Comparison of ENCODE assay signal across 9 cellular contexts in genomic region chr11:128686045-128686741, GRCh38. TPM values are rescaled to one million over a fixed set of nuclear protein-coding genes. Genes with fewer than 3 reads are reported as not detected.
DNase-seq lines count a peak whose midpoint lies in the region; ATAC-seq and TF ChIP-seq lines count a peak whose summit lies in the region.
"Had no signal": no experiment of that assay in that cellular context is flagged by ENCODE, and none has a peak within 500 bp of the region (broad histone marks: within the 10 kb centered on the region; RNA-seq: fewer than 3 reads in every experiment).

No MANE protein-coding gene starts in this region.

- peak; percentile 35 for ATAC-seq in Panc1
- peak; percentile 49 for ATAC-seq in stimulated activated memory B cell treated with anti-CD40 and anti-IgM and Interleukin-4, amounts not matched to agents 10 μg/mL and 1 μg/mL and 100 μg/mL, for 72 hours

- H3K4me3 ChIP-seq in Panc1 (ENCODE audit: low read depth in 2 of 2, low read length in 2 of 2) (peak overlapping the region in 1 of 2 experiments; percentile 45; a peak in 2 of 4 replicates), MG63 (no peak overlapping the region), testis (no peak overlapping the region)

- TF ChIP-seq CTCF in Panc1 (IDR thresholded peaks at IDR 0.05) (no peak), glutamatergic neuron (IDR thresholded peaks at IDR 0.05; ENCODE audit: partially characterized antibody, unreplicated experiment) (no peak), testis (IDR thresholded peaks at IDR 0.05) (no peak)

- H3K36me3 ChIP-seq in Panc1 (ENCODE audit: control insufficient read depth, insufficient read depth, low read length) (no peaks in the 10 kb centered on the region), MG63 (no peaks in the 10 kb centered on the region), testis (ENCODE audit: low read depth, missing control alignments) (no peaks in the 10 kb centered on the region)

- DNase-seq in activated CD4-positive, alpha-beta T cell treated with anti-CD3 and anti-CD28 coated beads, Interleukin-2, amount 10 ng/mL, durations not matched to agents 24 days and 14 days: no peak
- DNase-seq in activated CD4-positive, alpha-beta T cell treated with anti-CD3 and anti-CD28 coated beads for 1 hour: no peak
- DNase-seq in Panc1 (ENCODE audit: low read depth, low spot score) (no peak), glutamatergic neuron (peak; percentile 21), NCI-H2107 treated with DMSO at 0.1 percent for 48 hours (lab: John Stamatoyannopoulos, UW; ENCODE audit: unreplicated experiment) (no peak), MG63 (no peak), testis (no peak)
- DNase-seq: AML-193 had no signal

- peaks cover 78% of the 10 kb centered on the region for H3K27me3 Mint-ChIP-seq in activated CD4-positive, alpha-beta T cell treated with anti-CD3 and anti-CD28 coated beads, Interleukin-2, amount 10 ng/mL, durations not matched to agents 24 days and 14 days
- peaks cover 44% of the 10 kb centered on the region for H3K27me3 Mint-ChIP-seq in glutamatergic neuron (ENCODE audit: unreplicated experiment)
- peaks cover 40% of the 10 kb centered on the region for H3K27me3 Mint-ChIP-seq in stimulated activated memory B cell treated with anti-CD40 and anti-IgM and Interleukin-4, amounts not matched to agents 10 μg/mL and 1 μg/mL and 100 μg/mL, for 72 hours

- peak overlapping the region; percentile 77 for H3K4me3 Mint-ChIP-seq in activated CD4-positive, alpha-beta T cell treated with anti-CD3 and anti-CD28 coated beads, Interleukin-2, amount 10 ng/mL, durations not matched to agents 24 days and 14 days
- no peak overlapping the region for H3K4me3 Mint-ChIP-seq in glutamatergic neuron (ENCODE audit: unreplicated experiment)
- H3K4me3 Mint-ChIP-seq in stimulated activated memory B cell treated with anti-CD40 and anti-IgM and Interleukin-4, amounts not matched to agents 10 μg/mL and 1 μg/mL and 100 μg/mL, for 72 hours: peak overlapping the region; percentile 69

- 6 to 11% methylated on average over 27 to 32 of the region's 32 CpGs for WGBS in testis, 2 donors

- peaks cover 44% of the 10 kb centered on the region for H3K27me3 ChIP-seq in Panc1 (ENCODE audit: control insufficient read depth, insufficient read depth, low read length)
- peaks cover 9% of the 10 kb centered on the region for H3K27me3 ChIP-seq in MG63
- H3K27me3 ChIP-seq in testis: no peaks in the 10 kb centered on the region

- H3K27ac ChIP-seq in Panc1 (ENCODE audit: low read length) (no peak overlapping the region), testis (no peak overlapping the region)

- no peaks in the 10 kb centered on the region for H3K9me3 Mint-ChIP-seq in activated CD4-positive, alpha-beta T cell treated with anti-CD3 and anti-CD28 coated beads, Interleukin-2, amount 10 ng/mL, durations not matched to agents 24 days and 14 days
- peaks cover 5% of the 10 kb centered on the region for H3K9me3 Mint-ChIP-seq in glutamatergic neuron (ENCODE audit: unreplicated experiment)
- no peaks in the 10 kb centered on the region for H3K9me3 Mint-ChIP-seq in stimulated activated memory B cell treated with anti-CD40 and anti-IgM and Interleukin-4, amounts not matched to agents 10 μg/mL and 1 μg/mL and 100 μg/mL, for 72 hours

- peak overlapping the region; percentile 60 for H3K27ac Mint-ChIP-seq in activated CD4-positive, alpha-beta T cell treated with anti-CD3 and anti-CD28 coated beads, Interleukin-2, amount 10 ng/mL, durations not matched to agents 24 days and 14 days
- no peak overlapping the region for H3K27ac Mint-ChIP-seq in glutamatergic neuron (ENCODE audit: unreplicated experiment)
- H3K27ac Mint-ChIP-seq in stimulated activated memory B cell treated with anti-CD40 and anti-IgM and Interleukin-4, amounts not matched to agents 10 μg/mL and 1 μg/mL and 100 μg/mL, for 72 hours: peak overlapping the region; percentile 70

- intact Hi-C loops in activated CD4-positive, alpha-beta T cell treated with anti-CD3 and anti-CD28 coated beads, Interleukin-2, amount 10 ng/mL, durations not matched to agents 24 days and 14 days (cut with micrococcal nuclease): no loop called here
- intact Hi-C loops in Panc1 (cut with micrococcal nuclease; ENCODE audit: unreplicated experiment): no loop called here
- intact Hi-C loops in testis (cut with DNase I; ENCODE audit: low total_unique reads): no loop called here

- no peaks in the 10 kb centered on the region for H3K36me3 Mint-ChIP-seq in activated CD4-positive, alpha-beta T cell treated with anti-CD3 and anti-CD28 coated beads, Interleukin-2, amount 10 ng/mL, durations not matched to agents 24 days and 14 days (ENCODE audit: low read depth)
- peaks cover 9% of the 10 kb centered on the region for H3K36me3 Mint-ChIP-seq in glutamatergic neuron (ENCODE audit: unreplicated experiment)
- H3K36me3 Mint-ChIP-seq in stimulated activated memory B cell treated with anti-CD40 and anti-IgM and Interleukin-4, amounts not matched to agents 10 μg/mL and 1 μg/mL and 100 μg/mL, for 72 hours: no peaks in the 10 kb centered on the region

- peaks cover 42% of the 10 kb centered on the region for H3K4me1 Mint-ChIP-seq in activated CD4-positive, alpha-beta T cell treated with anti-CD3 and anti-CD28 coated beads, Interleukin-2, amount 10 ng/mL, durations not matched to agents 24 days and 14 days
- peaks cover 5% of the 10 kb centered on the region for H3K4me1 Mint-ChIP-seq in glutamatergic neuron (ENCODE audit: low read depth, unreplicated experiment)
- H3K4me1 Mint-ChIP-seq in stimulated activated memory B cell treated with anti-CD40 and anti-IgM and Interleukin-4, amounts not matched to agents 10 μg/mL and 1 μg/mL and 100 μg/mL, for 72 hours: peaks cover 33% of the 10 kb centered on the region

- POLR2A ChIA-PET in Panc1 (lab: Charles Lee): interaction anchor here (0.6 kb wide), 1 partner anchor 898 kb away, joined by 4 read pairs; no protein-coding TSS in a partner anchor

- TF ChIP-seq POLR2A in testis (IDR thresholded peaks at IDR 0.05): no peak

- H3K4me1 ChIP-seq in Panc1 (ENCODE audit: control insufficient read depth, insufficient read depth, low read length): peaks cover 11% of the 10 kb centered on the region
- peaks cover 8% of the 10 kb centered on the region for H3K4me1 ChIP-seq in testis

- in situ Hi-C loops in Panc1 (cut with HindIII; ENCODE audit: low pct_unique_long_range_greater_than_20kb, low sequenced_read_pairs): no loop called here

- CTCF ChIA-PET in Panc1 (lab: Charles Lee): interaction anchor here (0.6 to 0.7 kb wide), 2 partner anchors 90 to 94 kb away, joined by 3 read pairs; no protein-coding TSS in a partner anchor

- no peaks in the 10 kb centered on the region for H3K9me3 ChIP-seq in Panc1 (ENCODE audit: control insufficient read depth, insufficient read depth, low read depth, low read length)
- H3K9me3 ChIP-seq in MG63: no peaks in the 10 kb centered on the region
- H3K9me3 ChIP-seq in testis: no peaks in the 10 kb centered on the region

- BruUV-seq in Panc1 (replicated peaks; lab: Mats Ljungman, UMichigan): no TSS peak

RNA-seq across cellular contexts. Expression of gene FLI1, which starts 7.7 kb away (rescaled TPM):
- 35.3 and 36.5 TPM in 2 replicates for total RNA-seq in activated CD4-positive, alpha-beta T cell treated with anti-CD3 and anti-CD28 coated beads, Interleukin-2, amount 10 ng/mL, durations not matched to agents 24 days and 14 days
- 1.5 TPM for total RNA-seq in Panc1 (2021; ENCODE audit: unreplicated experiment)
- polyA plus RNA-seq in Panc1 (2012; ENCODE audit: insufficient read length): 1.6 TPM
- total RNA-seq in glutamatergic neuron (ENCODE audit: unreplicated experiment): not detected
- total RNA-seq in MG63 (2014; rRNA removed; shearing (Covaris generic); ENCODE audit: low replicate concordance): 6.1 and 6.4 TPM in 2 replicates
- 10 to 100 TPM; 13.3 to 16.7 TPM for total RNA-seq in testis
- polyA plus RNA-seq in testis (ENCODE audit: insufficient read depth, low read depth, low replicate concordance): 8.7 TPM
